In the genomic region with DNA sequence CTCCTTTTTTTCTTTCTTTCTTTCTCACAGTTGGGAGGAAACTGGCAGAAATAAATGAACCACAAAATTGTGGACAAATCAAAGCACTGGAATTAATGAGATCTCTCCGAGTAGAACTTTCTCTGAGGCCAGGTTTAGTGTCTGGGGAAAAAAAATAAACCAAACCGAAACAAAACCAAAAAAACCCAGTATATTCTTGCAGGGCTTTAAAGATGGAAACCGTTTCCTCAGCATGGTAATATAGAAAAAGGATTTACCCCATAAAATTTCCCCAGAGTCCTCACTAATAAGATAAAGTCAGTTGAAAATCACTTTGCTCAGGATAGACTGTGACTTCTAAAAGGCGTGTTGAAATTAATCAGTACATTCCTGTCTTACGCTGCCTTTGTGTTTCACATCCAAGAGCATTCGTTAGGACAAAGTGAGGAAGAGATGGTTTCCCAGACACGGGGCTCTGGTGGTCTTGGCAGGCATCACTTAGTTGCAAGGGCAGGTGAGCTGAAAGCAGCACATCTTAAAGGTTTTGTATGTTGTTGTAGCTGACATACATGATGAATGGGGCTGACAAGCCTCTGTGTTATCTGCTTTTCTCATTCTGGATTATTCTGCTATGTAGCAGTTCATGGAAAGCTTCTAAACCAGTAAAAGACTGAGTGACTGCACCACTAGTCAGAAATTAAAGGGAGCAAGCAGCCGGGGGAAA, we compare ENCODE assay signal across 29 cellular contexts.
"Had no signal": no experiment of that assay in that cellular context is flagged by ENCODE, and none has a peak within 500 bp of the region (broad histone marks: within the 10 kb centered on the region; RNA-seq: fewer than 3 reads in every experiment).

No MANE protein-coding gene starts in this region.

- H3K4me2 ChIP-seq: hepatocyte had no signal

- H3K27ac ChIP-seq: cardiac muscle cell, coronary artery, dorsolateral prefrontal cortex, gastrocnemius medialis, hepatocyte, right lobe of liver, thoracic aorta had no signal

- H3K9me3 Mint-ChIP-seq: activated T-helper 2 cell treated with anti-CD3 and anti-CD28 coated beads, Interferon-gamma antibody, Interleukin-2, Interleukin-4, amounts not matched to agents 10 μg/mL and 5 μg/mL and 100 μg/mL, durations not matched to agents 14 hours and 24 hours and 36 hours had no signal

- H3K79me2 ChIP-seq: hepatocyte had no signal

- H2AFZ ChIP-seq: hepatocyte had no signal

- H3K27me3 ChIP-seq: cardiac muscle cell, dorsolateral prefrontal cortex, gastrocnemius medialis, hepatocyte, right lobe of liver had no signal

- H3K36me3 Mint-ChIP-seq: activated CD4-positive, alpha-beta memory T cell treated with anti-CD3 and anti-CD28 coated beads for 36 hours; naive B cell; stimulated activated effector memory CD8-positive, alpha-beta T cell treated with anti-CD3 and anti-CD28 coated beads, Interleukin-12 subunit alpha, Interleukin-12 subunit beta, amount 100 ng/mL, for 72 hours had no signal

- H3K4me3 ChIP-seq: cardiac muscle cell, coronary artery, gastrocnemius medialis, hepatocyte, right lobe of liver, thoracic aorta had no signal

- H3K9me3 ChIP-seq: gastrocnemius medialis, right lobe of liver, thoracic aorta had no signal

- H3K4me1 ChIP-seq: gastrocnemius medialis, right lobe of liver had no signal

- ATAC-seq: activated naive CD4-positive, alpha-beta T cell treated with anti-CD3 and anti-CD28 coated beads, Interleukin-2, amount 50 U/mL, for 72 hours; effector memory CD8-positive, alpha-beta T cell; gastrocnemius medialis; left cardiac atrium; right lobe of liver; stimulated activated effector memory CD8-positive, alpha-beta T cell treated with anti-CD3 and anti-CD28 coated beads, Interleukin-12 subunit alpha, Interleukin-12 subunit beta, amount 100 ng/mL, for 72 hours had no signal

- H3K4me3 Mint-ChIP-seq: activated CD4-positive, alpha-beta memory T cell treated with anti-CD3 and anti-CD28 coated beads for 36 hours; activated CD4-positive, alpha-beta T cell treated with anti-CD3 and anti-CD28 coated beads, Interleukin-2, amount 10 ng/mL, durations not matched to agents 24 days and 14 days; activated T-cell treated with anti-CD3 and anti-CD28 coated beads, Interleukin-2, amount 50 U/mL, for 24 hours; effector memory CD8-positive, alpha-beta T cell; naive B cell; neural crest cell; stimulated activated effector memory CD8-positive, alpha-beta T cell treated with anti-CD3 and anti-CD28 coated beads, Interleukin-12 subunit alpha, Interleukin-12 subunit beta, amount 100 ng/mL, for 72 hours; stimulated activated naive CD8-positive, alpha-beta T cell treated with anti-CD3 and anti-CD28 coated beads, Interleukin-15, Interleukin-2, amounts not matched to agents 100 ng/mL and 50 ng/mL, for 24 hours had no signal

- H3K36me3 ChIP-seq: cardiac muscle cell, gastrocnemius medialis, right lobe of liver, thoracic aorta had no signal

- H3K27ac Mint-ChIP-seq: activated CD4-positive, alpha-beta memory T cell treated with anti-CD3 and anti-CD28 coated beads for 36 hours; activated CD4-positive, alpha-beta T cell treated with anti-CD3 and anti-CD28 coated beads, Interleukin-2, amount 10 ng/mL, durations not matched to agents 24 days and 14 days; activated naive CD4-positive, alpha-beta T cell treated with anti-CD3 and anti-CD28 coated beads, Interleukin-2, amount 50 U/mL, for 72 hours; activated T-cell treated with anti-CD3 and anti-CD28 coated beads, Interleukin-2, amount 50 U/mL, for 24 hours; activated T-helper 2 cell treated with anti-CD3 and anti-CD28 coated beads, Interferon-gamma antibody, Interleukin-2, Interleukin-4, amounts not matched to agents 10 μg/mL and 5 μg/mL and 100 μg/mL, durations not matched to agents 14 hours and 24 hours and 36 hours; effector memory CD8-positive, alpha-beta T cell; stimulated activated effector memory CD8-positive, alpha-beta T cell treated with anti-CD3 and anti-CD28 coated beads, Interleukin-12 subunit alpha, Interleukin-12 subunit beta, amount 100 ng/mL, for 72 hours; stimulated activated naive CD8-positive, alpha-beta T cell treated with anti-CD3 and anti-CD28 coated beads, Interleukin-15, Interleukin-2, amounts not matched to agents 100 ng/mL and 50 ng/mL, for 24 hours had no signal

- H3K4me1 Mint-ChIP-seq: activated CD4-positive, alpha-beta T cell treated with anti-CD3 and anti-CD28 coated beads, Interleukin-2, amount 10 ng/mL, durations not matched to agents 24 days and 14 days; stimulated activated effector memory CD8-positive, alpha-beta T cell treated with anti-CD3 and anti-CD28 coated beads, Interleukin-12 subunit alpha, Interleukin-12 subunit beta, amount 100 ng/mL, for 72 hours had no signal

- H3K27me3 Mint-ChIP-seq: activated CD4-positive, alpha-beta memory T cell treated with anti-CD3 and anti-CD28 coated beads for 36 hours; activated CD4-positive, alpha-beta T cell treated with anti-CD3 and anti-CD28 coated beads, Interleukin-2, amount 10 ng/mL, durations not matched to agents 24 days and 14 days; activated T-cell treated with anti-CD3 and anti-CD28 coated beads, Interleukin-2, amount 50 U/mL, for 24 hours; brain; effector memory CD8-positive, alpha-beta T cell; naive B cell; stimulated activated naive CD8-positive, alpha-beta T cell treated with anti-CD3 and anti-CD28 coated beads, Interleukin-15, Interleukin-2, amounts not matched to agents 100 ng/mL and 50 ng/mL, for 24 hours had no signal

- DNase-seq: activated CD4-positive, alpha-beta memory T cell treated with anti-CD3 and anti-CD28 coated beads for 36 hours; activated CD4-positive, alpha-beta T cell treated with anti-CD3 and anti-CD28 coated beads, Interleukin-2, amount 10 ng/mL, durations not matched to agents 24 days and 14 days; activated CD4-positive, CD25-positive, alpha-beta regulatory T cell treated with anti-CD3 and anti-CD28 coated beads, Interleukin-2, amount 50 U/mL, for 72 hours; activated CD8-positive, alpha-beta memory T cell treated with anti-CD3 and anti-CD28 coated beads, Interleukin-2, amount 50 U/mL, for 4 hours; activated T-cell treated with anti-CD3 and anti-CD28 coated beads, Interleukin-2, amount 50 U/mL, for 24 hours; anterior cingulate cortex; dorsolateral prefrontal cortex; effector memory CD8-positive, alpha-beta T cell; erythroblast; gastrocnemius medialis; islet precursor cell; left cardiac atrium; mammary epithelial cell; naive B cell; right lobe of liver; small intestine; stimulated activated CD4-positive, alpha-beta T cell treated with anti-CD3 and anti-CD28 coated beads, Interleukin-4, amount 100 ng/mL, for 24 hours; T-helper 2 cell; trophoblast cell had no signal
